8 cellular contexts compared by ENCODE assay signal in the genomic region with DNA sequence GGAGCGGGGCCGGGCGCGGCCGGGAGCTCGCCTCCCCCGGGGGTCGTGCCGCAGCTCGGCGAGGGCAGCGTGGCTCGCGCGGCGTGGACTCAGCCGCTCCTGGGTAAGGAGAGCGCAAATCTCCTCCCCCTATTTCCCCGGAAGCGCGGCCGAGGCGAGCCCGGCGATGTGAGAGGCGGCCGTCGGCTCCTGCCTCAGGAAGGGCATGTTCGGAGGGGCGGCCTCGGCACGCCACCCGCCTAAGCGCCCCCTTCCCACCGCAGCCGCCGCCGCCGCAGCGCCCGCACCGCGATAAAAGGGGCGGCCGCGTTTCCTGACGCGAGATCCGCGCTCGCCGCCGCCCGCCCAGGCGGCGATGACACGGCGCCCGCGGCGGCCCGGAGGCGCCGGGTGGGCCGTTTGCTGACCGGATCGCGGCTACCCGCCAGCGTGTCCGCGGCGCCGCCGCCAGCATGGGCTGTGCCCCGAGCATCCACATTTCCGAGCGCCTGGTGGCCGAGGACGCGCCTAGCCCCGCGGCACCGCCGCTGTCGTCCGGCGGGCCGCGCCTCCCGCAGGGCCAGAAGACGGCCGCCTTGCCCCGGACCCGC. TPM values are rescaled to one million over a fixed set of nuclear protein-coding genes. Genes with fewer than 3 reads are reported as not detected.
DNase-seq lines count a peak whose midpoint lies in the region; ATAC-seq and TF ChIP-seq lines count a peak whose summit lies in the region.

A gene with protein sequence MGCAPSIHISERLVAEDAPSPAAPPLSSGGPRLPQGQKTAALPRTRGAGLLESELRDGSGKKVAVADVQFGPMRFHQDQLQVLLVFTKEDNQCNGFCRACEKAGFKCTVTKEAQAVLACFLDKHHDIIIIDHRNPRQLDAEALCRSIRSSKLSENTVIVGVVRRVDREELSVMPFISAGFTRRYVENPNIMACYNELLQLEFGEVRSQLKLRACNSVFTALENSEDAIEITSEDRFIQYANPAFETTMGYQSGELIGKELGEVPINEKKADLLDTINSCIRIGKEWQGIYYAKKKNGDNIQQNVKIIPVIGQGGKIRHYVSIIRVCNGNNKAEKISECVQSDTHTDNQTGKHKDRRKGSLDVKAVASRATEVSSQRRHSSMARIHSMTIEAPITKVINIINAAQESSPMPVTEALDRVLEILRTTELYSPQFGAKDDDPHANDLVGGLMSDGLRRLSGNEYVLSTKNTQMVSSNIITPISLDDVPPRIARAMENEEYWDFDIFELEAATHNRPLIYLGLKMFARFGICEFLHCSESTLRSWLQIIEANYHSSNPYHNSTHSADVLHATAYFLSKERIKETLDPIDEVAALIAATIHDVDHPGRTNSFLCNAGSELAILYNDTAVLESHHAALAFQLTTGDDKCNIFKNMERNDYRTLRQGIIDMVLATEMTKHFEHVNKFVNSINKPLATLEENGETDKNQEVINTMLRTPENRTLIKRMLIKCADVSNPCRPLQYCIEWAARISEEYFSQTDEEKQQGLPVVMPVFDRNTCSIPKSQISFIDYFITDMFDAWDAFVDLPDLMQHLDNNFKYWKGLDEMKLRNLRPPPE (plus strand): TSS at position 146 of the 590 bp plus-strand sequence. CDS start 307 bp downstream, at position 453.

- DNase-seq in AG20443 (ENCODE audit: low spot score) (peak; percentile 78), RPMI8226 (peak; percentile 54), astrocyte of the spinal cord (ENCODE audit: low read depth, low spot score) (no peak), NCI-H526 treated with DMSO at 0.1 percent for 48 hours (lab: John Stamatoyannopoulos, UW) (no peak)

- H3K27ac ChIP-seq in skeletal muscle tissue (ENCODE audit: low read depth, low read length), result peak within 1 kb of the TSS; percentile 88

- H3K36me3 ChIP-seq in iPS-15b (ENCODE audit: control insufficient read depth, insufficient read depth, low read length) (no peaks in the 10 kb centered on the region), skeletal muscle tissue (ENCODE audit: control insufficient read depth in 3 of 3, insufficient read depth in 3 of 3, low read length in 3 of 3) (no peaks in the 10 kb centered on the region)

- H3K9me3 ChIP-seq in iPS-15b (ENCODE audit: control insufficient read depth, insufficient read depth, low read length) (no peaks in the 10 kb centered on the region), skeletal muscle tissue (ENCODE audit: control insufficient read depth in 3 of 3, low read length in 3 of 3) (no peaks in the 10 kb centered on the region)

- H3K4me1 ChIP-seq in iPS-15b (ENCODE audit: control insufficient read depth, insufficient read depth, low read length) (peaks cover 6% of the 10 kb centered on the region), skeletal muscle tissue (ENCODE audit: control insufficient read depth in 3 of 3, insufficient read depth in 3 of 3, low read length in 3 of 3) (peaks cover 8 to 15% (median 11%) of the 10 kb centered on the region in 3 donors)

- ATAC-seq in GM18861 (IDR thresholded peaks at IDR 0.05; ENCODE audit: unreplicated experiment) (peak; percentile 15), HG03039 (IDR thresholded peaks at IDR 0.05; ENCODE audit: unreplicated experiment) (peak; percentile 9)

- in situ Hi-C loops in astrocyte of the spinal cord (cut with HindIII; ENCODE audit: low sequenced_read_pairs), result no loop called here

- H3K9ac ChIP-seq in iPS-15b (ENCODE audit: low read depth, low read length), result peak within 1 kb of the TSS; percentile 73
- peak within 1 kb of the TSS; percentile 85 to 95 (median 91) for H3K9ac ChIP-seq in skeletal muscle tissue (ENCODE audit: low read depth in 1 of 3, low read length in 3 of 3)

- no peak for TF ChIP-seq CTCF in astrocyte of the spinal cord (IDR thresholded peaks at IDR 0.05; ENCODE audit: low read depth, low read length)

- H3K27me3 ChIP-seq in iPS-15b (ENCODE audit: control insufficient read depth, insufficient read depth, low read length) (peaks cover 50% of the 10 kb centered on the region), skeletal muscle tissue (ENCODE audit: control insufficient read depth in 3 of 3, insufficient read depth in 3 of 3, low read length in 3 of 3) (no peaks in the 10 kb centered on the region)

- H3K4me3 ChIP-seq in astrocyte of the spinal cord (ENCODE audit: low read depth, low read length) (peak within 1 kb of the TSS; percentile 80), iPS-15b (ENCODE audit: low read depth, low read length) (peak within 1 kb of the TSS; percentile 80), skeletal muscle tissue (ENCODE audit: low read length in 3 of 3) (peak within 1 kb of the TSS; percentile 92 to 97 (median 94))

RNA-seq across cellular contexts. Expression of the gene that starts here (rescaled TPM):
- 49.6 TPM for total RNA-seq in skeletal muscle tissue

Comparison
In these comparisons a context has a peak if more than half of its experiments do, and no peak if none do; other contexts are left out.
1. DNase-seq: peak in AG20443 (single experiment) and RPMI8226 (single experiment); none in astrocyte of the spinal cord (single experiment) and NCI-H526 treated with DMSO at 0.1 percent for 48 hours (single experiment).
2. Peak in every context shown above with its lines, with median percentiles within 50 percentile points of each other: H3K4me3 ChIP-seq.